ENCODE assay signal across 11 cellular contexts in the genomic region with DNA sequence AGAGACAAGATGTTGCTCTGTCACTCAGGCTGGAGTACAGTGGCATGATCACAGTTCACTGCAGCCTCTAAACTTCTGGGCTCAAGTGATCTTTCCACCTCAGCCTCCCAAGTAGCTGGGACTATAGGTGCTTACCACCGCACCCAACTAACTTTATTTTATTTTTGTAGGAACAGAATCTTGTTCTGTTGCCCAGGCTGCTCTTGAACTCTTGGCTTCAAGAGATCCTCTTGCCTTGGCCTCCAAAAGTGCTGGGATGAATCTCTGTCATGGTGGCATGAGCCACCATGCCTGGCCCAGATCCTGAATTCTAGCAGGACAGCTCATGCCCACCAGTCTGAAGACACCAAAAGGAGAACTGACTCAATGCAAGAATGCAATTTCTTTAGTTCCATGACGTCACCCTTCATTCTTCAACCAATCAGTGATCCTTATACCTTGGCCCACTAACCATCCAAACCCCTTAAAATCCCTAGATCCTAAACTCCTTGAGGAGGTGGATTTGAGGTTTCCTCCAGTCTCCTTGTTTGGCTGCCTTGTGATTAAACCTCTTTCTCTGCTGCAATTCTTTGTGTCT.
DNase-seq lines count a peak whose midpoint lies in the region; ATAC-seq and TF ChIP-seq lines count a peak whose summit lies in the region.
"Had no signal": no experiment of that assay in that cellular context is flagged by ENCODE, and none has a peak within 500 bp of the region (broad histone marks: within the 10 kb centered on the region; RNA-seq: fewer than 3 reads in every experiment).

No MANE protein-coding gene starts in this region.

- H3K36me3 Mint-ChIP-seq in nephron (ENCODE audit: low read depth) = no peaks in the 10 kb centered on the region

- ATAC-seq in GM18907 (IDR thresholded peaks at IDR 0.05; ENCODE audit: unreplicated experiment) (peak; percentile 43), HG02610 (IDR thresholded peaks at IDR 0.05; ENCODE audit: unreplicated experiment) (peak; percentile 27), HG03439 (IDR thresholded peaks at IDR 0.05; ENCODE audit: unreplicated experiment) (peak; percentile 22)
- no peak for ATAC-seq in activated CD4-positive, CD25-positive, alpha-beta regulatory T cell treated with anti-CD3 and anti-CD28 coated beads, Interleukin-2, amount 50 U/mL, for 24 hours
- ATAC-seq: lower lobe of right lung had no signal

- peak overlapping the region; percentile 45 to 71 (median 68) for H3K27ac Mint-ChIP-seq in nephron

- DNase-seq in NCI-H748 treated with DMSO at 0.1 percent for 48 hours (lab: John Stamatoyannopoulos, UW) (no peak), inferior parietal cortex (ENCODE audit: extremely low spot score) (no peak), NK-92 (lab: John Stamatoyannopoulos, UW; ENCODE audit: unreplicated experiment) (no peak)
- DNase-seq: lower lobe of right lung, NCI-H1105, NCI-H82 had no signal

- TF ChIP-seq CTCF in nephron (IDR thresholded peaks at IDR 0.05; ENCODE audit: unreplicated experiment in 3 of 3) = no peak

- H3K4me3 Mint-ChIP-seq in nephron = no peak overlapping the region

- H3K9me3 Mint-ChIP-seq in nephron = no peaks in the 10 kb centered on the region

- no peaks in the 10 kb centered on the region for H3K4me1 Mint-ChIP-seq in nephron

- H3K27me3 Mint-ChIP-seq in nephron (ENCODE audit: low read depth) = peaks cover 3% of the 10 kb centered on the region

Comparison
In these comparisons a context has a peak if more than half of its experiments do, and no peak if none do; other contexts are left out.
1. ATAC-seq: peak in GM18907 (single experiment), HG02610 (single experiment) and HG03439 (single experiment); none in activated CD4-positive, CD25-positive, alpha-beta regulatory T cell treated with anti-CD3 and anti-CD28 coated beads, Interleukin-2, amount 50 U/mL, for 24 hours (0 of 2).